Comparison of ENCODE assay signal across 1 cellular context in genomic region chr17:18857864-18858566, GRCh38.
TF ChIP-seq lines count a peak whose summit lies in the region.

PRPSAP2 (plus strand) TSS chr17:18858131; CDS start chr17:18865834, 7,703 bp downstream.

TF ChIP-seq in HCT116, 20 proteins besides CTCF, POLR2A, EP300 and RAD21 (continued from another document):
- TF ChIP-seq FOSL1 (IDR thresholded peaks at IDR 0.05; ENCODE audit: low read depth): no peak
- TF ChIP-seq ELF1 (IDR thresholded peaks at IDR 0.05; ENCODE audit: borderline replicate concordance, low read depth): no peak
- no peak for TF ChIP-seq TCF7L2 (IDR thresholded peaks at IDR 0.05; ENCODE audit: borderline replicate concordance, extremely low read depth, insufficient read depth, insufficient read length)
- peak; percentile 54 for TF ChIP-seq SP1 (IDR thresholded peaks at IDR 0.05; ENCODE audit: low read depth)
TF ChIP-seq in HCT116: peak in this region for 4.
